Comparison of ENCODE assay signal across 8 cellular contexts in the genomic region with DNA sequence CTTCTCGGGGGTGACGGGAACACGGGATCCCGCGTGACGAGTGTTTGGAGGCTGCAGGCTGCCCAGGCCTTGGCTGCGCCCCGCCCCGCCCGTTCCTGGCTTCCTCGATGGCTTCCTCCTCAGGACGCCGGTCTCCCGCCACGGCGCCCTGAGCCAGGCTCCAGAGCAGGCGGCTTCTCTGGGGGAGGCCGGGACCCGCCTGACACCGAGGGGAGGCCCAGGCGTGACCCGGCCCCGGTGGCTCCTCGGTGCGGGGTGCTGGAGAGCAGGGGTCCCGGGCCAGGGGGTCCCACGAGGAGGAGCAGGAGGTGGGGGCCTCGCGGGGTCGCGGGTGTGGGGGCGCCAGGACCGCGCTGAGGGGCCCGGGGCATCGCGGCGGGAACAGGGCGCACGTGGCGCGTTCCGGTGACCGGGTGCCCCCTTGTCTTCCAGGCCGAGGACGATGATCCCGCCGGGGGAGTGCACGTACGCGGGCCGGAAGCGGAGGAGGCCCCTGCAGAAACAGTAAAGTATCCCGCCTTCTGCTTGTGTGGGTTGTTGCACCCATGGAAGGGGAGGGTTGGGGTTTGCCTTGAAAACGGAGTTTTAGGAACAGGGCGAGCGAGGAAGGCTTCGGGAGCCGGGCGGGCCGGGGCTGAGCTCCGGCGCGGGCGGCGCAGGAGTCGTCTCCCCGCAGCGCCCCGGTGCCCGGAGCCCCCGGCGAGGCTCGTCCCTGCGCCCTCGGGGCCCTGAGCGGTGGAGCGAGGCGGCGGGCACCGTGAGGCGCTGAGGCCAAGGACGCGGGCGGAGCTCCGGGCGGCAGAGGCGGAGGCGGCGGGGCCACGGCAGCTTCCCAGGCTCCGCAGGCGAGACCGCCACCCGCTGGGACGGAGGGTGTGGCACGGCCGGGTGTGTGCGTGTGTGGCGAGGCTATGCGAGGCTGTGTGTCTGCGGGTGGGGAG. TPM values are rescaled to one million over a fixed set of nuclear protein-coding genes. Genes with fewer than 3 reads are reported as not detected.
A peak's percentile ranks its signal among the peaks of the same experiment; 100 is the strongest.
DNase-seq lines count a peak whose midpoint lies in the region; ATAC-seq and TF ChIP-seq lines count a peak whose summit lies in the region.

No MANE protein-coding gene starts in this region.

- no peaks in the 10 kb centered on the region for H3K4me1 ChIP-seq in parathyroid adenoma

- H3K9me3 ChIP-seq in parathyroid adenoma (ENCODE audit: control insufficient read depth, low read length): no peaks in the 10 kb centered on the region

- no peaks in the 10 kb centered on the region for H3K36me3 ChIP-seq in parathyroid adenoma (ENCODE audit: control insufficient read depth, insufficient read depth, low read length)

- H3K27ac ChIP-seq in parathyroid adenoma: no peak overlapping the region

- DNase-seq in activated gamma-delta T cell (lab: John Stamatoyannopoulos, UW) (peak; percentile 14), activated gamma-delta T cell treated with Interleukin-2 at 50 U/mL for 16 hours (no peak), LNCaP clone FGC (ENCODE audit: low read depth) (no peak), foreskin fibroblast (peak; percentile 79 to 92), mesenteric fat pad (ENCODE audit: low spot score) (no peak)
- DNase-seq in activated T-cell treated with anti-CD3 and anti-CD28 coated beads, Interleukin-2, amount 50 U/mL, for 48 hours: peak; percentile 49 to 72

- TF ChIP-seq CTCF in LNCaP clone FGC (IDR thresholded peaks at IDR 0.05; ENCODE audit: control insufficient read depth, extremely low read depth, insufficient read depth): 0 out of 2 replicates have a peak, but pooled peaks have one; percentile 6
- TF ChIP-seq CTCF in foreskin fibroblast (IDR thresholded peaks at IDR 0.05; ENCODE audit: low read depth, low read length): no peak
- no peak for TF ChIP-seq CTCF in parathyroid adenoma (IDR thresholded peaks at IDR 0.05)

- H3K79me2 ChIP-seq in parathyroid adenoma: no peaks in the 10 kb centered on the region

- no peaks in the 10 kb centered on the region for H3K27me3 ChIP-seq in parathyroid adenoma (ENCODE audit: control insufficient read depth, insufficient read depth, low read length)

- peak overlapping the region; percentile 58 for H2AFZ ChIP-seq in parathyroid adenoma

- ATAC-seq in GM19324 (IDR thresholded peaks at IDR 0.05; ENCODE audit: low FRiP score, unreplicated experiment): no peak

- H3K4me3 ChIP-seq in LNCaP clone FGC (ENCODE audit: low read depth, low read length) (no peak overlapping the region), foreskin fibroblast (ENCODE audit: low read depth in 1 of 2, low read length in 2 of 2) (peak overlapping the region; percentile 27 to 43), parathyroid adenoma (ENCODE audit: low read depth, low read length) (no peak overlapping the region)

- H3K9ac ChIP-seq in parathyroid adenoma: no peak overlapping the region

- peak overlapping the region; percentile 63 for H3K4me2 ChIP-seq in parathyroid adenoma (ENCODE audit: low read length)

RNA-seq across cellular contexts. Expression of a gene that starts 22.2 kb away (rescaled TPM):
- 4.5 TPM for total RNA-seq in mesenteric fat pad

Comparison
In these comparisons a context has a peak if more than half of its experiments do, and no peak if none do; other contexts are left out.
1. DNase-seq: peak in activated gamma-delta T cell (single experiment), activated T-cell treated with anti-CD3 and anti-CD28 coated beads, Interleukin-2, amount 50 U/mL, for 48 hours (2 of 2) and foreskin fibroblast (2 of 2); none in activated gamma-delta T cell treated with Interleukin-2 at 50 U/mL for 16 hours (single experiment), LNCaP clone FGC (single experiment) and mesenteric fat pad (single experiment).
2. H3K4me3 ChIP-seq: peak in foreskin fibroblast (2 of 2); none in LNCaP clone FGC (single experiment) and parathyroid adenoma (single experiment).